33 cellular contexts compared by ENCODE assay signal in genomic region chr13:79271616-79272015, GRCh38.
"Had no signal": no experiment of that assay in that cellular context is flagged by ENCODE, and none has a peak within 500 bp of the region (broad histone marks: within the 10 kb centered on the region; RNA-seq: fewer than 3 reads in every experiment).

No MANE protein-coding gene starts in this region.

- H3K27ac ChIP-seq: RWPE1 had no signal

- H3K4me3 Mint-ChIP-seq: activated B cell treated with CpG ODN at 0.5 μM for 24 hours; activated CD4-positive, alpha-beta memory T cell treated with anti-CD3 and anti-CD28 coated beads for 36 hours; activated naive CD4-positive, alpha-beta T cell treated with anti-CD3 and anti-CD28 coated beads for 36 hours; activated naive CD8-positive, alpha-beta T cell; activated naive CD8-positive, alpha-beta T cell treated with anti-CD3 and anti-CD28 coated beads, Interleukin-2, amount 50 U/mL, for 24 hours; activated T-cell treated with anti-CD3 and anti-CD28 coated beads, Interleukin-2, amount 50 U/mL, for 4 hours; activated T-helper 1 cell treated with anti-CD3 and anti-CD28 coated beads, Interleukin-12 subunit alpha, Interleukin-12 subunit beta, Interleukin-2, Interleukin-4 antibody, amounts not matched to agents 30 ng/mL and 10 ng/mL and 1 ng/mL, durations not matched to agents 14 hours and 24 hours and 36 hours; brain had no signal

- H3K9me3 Mint-ChIP-seq: activated naive CD8-positive, alpha-beta T cell treated with anti-CD3 and anti-CD28 coated beads, Interleukin-2, amount 50 U/mL, for 24 hours; activated T-helper 1 cell treated with anti-CD3 and anti-CD28 coated beads, Interleukin-12 subunit alpha, Interleukin-12 subunit beta, Interleukin-2, Interleukin-4 antibody, amounts not matched to agents 30 ng/mL and 10 ng/mL and 1 ng/mL, durations not matched to agents 14 hours and 24 hours and 36 hours had no signal

- ATAC-seq: activated naive CD8-positive, alpha-beta T cell treated with anti-CD3 and anti-CD28 coated beads, Interleukin-2, amount 50 U/mL, for 24 hours; activated T-cell treated with anti-CD3 and anti-CD28 coated beads, Interleukin-2, amount 50 U/mL, for 4 hours; Right ventricle myocardium inferior had no signal

- FAIRE-seq: bronchial epithelial cell, RCC 7860, TTC549 had no signal

- H3K4me1 Mint-ChIP-seq: activated B cell treated with CpG ODN at 0.5 μM for 24 hours; activated naive CD8-positive, alpha-beta T cell treated with anti-CD3 and anti-CD28 coated beads, Interleukin-2, amount 50 U/mL, for 24 hours; brain had no signal

- H3K27ac Mint-ChIP-seq: activated B cell treated with CpG ODN at 0.5 μM for 24 hours; activated CD4-positive, alpha-beta memory T cell treated with anti-CD3 and anti-CD28 coated beads for 36 hours; activated naive CD4-positive, alpha-beta T cell treated with anti-CD3 and anti-CD28 coated beads for 36 hours; activated naive CD8-positive, alpha-beta T cell; activated naive CD8-positive, alpha-beta T cell treated with anti-CD3 and anti-CD28 coated beads, Interleukin-2, amount 50 U/mL, for 24 hours; activated T-helper 1 cell treated with anti-CD3 and anti-CD28 coated beads, Interleukin-12 subunit alpha, Interleukin-12 subunit beta, Interleukin-2, Interleukin-4 antibody, amounts not matched to agents 30 ng/mL and 10 ng/mL and 1 ng/mL, durations not matched to agents 14 hours and 24 hours and 36 hours; brain had no signal

- DNase-seq: activated B cell treated with CpG ODN at 0.5 μM for 24 hours; activated CD4-positive, alpha-beta memory T cell treated with anti-CD3 and anti-CD28 coated beads for 36 hours; activated CD4-positive, alpha-beta T cell treated with anti-CD3 and anti-CD28 coated beads for 4 hours; activated CD4-positive, alpha-beta T cell treated with anti-CD3 and anti-CD28 coated beads, Interleukin-2, amount 50 U/mL, for 1 hour; activated CD4-positive, CD25-positive, alpha-beta regulatory T cell treated with anti-CD3 and anti-CD28 coated beads, Interleukin-2, amount 50 U/mL, for 72 hours; activated CD8-positive, alpha-beta memory T cell treated with anti-CD3 and anti-CD28 coated beads, Interleukin-2, amount 50 U/mL, for 4 hours; activated gamma-delta T cell treated with Interleukin-2 at 50 U/mL for 16 hours; activated naive CD4-positive, alpha-beta T cell treated with anti-CD3 and anti-CD28 coated beads for 36 hours; activated naive CD8-positive, alpha-beta T cell treated with anti-CD3 and anti-CD28 coated beads, Interleukin-2, amount 50 U/mL, for 24 hours; activated T-cell treated with anti-CD3 and anti-CD28 coated beads for 4 hours; activated T-cell treated with anti-CD3 and anti-CD28 coated beads, Interleukin-2, amount 50 U/mL, for 4 hours; anterior cingulate cortex; caudate nucleus; cerebellar nuclear complex; Karpas-422; NCI-H1105 treated with DMSO at 0.1 percent for 48 hours; NCI-H1436; NCI-H1694; NCI-H1930; NCI-H2081 treated with DMSO at 0.1 percent for 48 hours; NCI-H226; NCI-H446 treated with DMSO at 0.1 percent for 48 hours; NCI-H524; NCI-H69; NK-92 treated with Interleukin-12 subunit alpha and Interleukin-12 subunit beta, amount 100 ng/mL, for 24 hours had no signal

- H3K36me3 Mint-ChIP-seq: activated naive CD8-positive, alpha-beta T cell; brain had no signal
